ENCODE assay signal across 10 cellular contexts in the genomic region with DNA sequence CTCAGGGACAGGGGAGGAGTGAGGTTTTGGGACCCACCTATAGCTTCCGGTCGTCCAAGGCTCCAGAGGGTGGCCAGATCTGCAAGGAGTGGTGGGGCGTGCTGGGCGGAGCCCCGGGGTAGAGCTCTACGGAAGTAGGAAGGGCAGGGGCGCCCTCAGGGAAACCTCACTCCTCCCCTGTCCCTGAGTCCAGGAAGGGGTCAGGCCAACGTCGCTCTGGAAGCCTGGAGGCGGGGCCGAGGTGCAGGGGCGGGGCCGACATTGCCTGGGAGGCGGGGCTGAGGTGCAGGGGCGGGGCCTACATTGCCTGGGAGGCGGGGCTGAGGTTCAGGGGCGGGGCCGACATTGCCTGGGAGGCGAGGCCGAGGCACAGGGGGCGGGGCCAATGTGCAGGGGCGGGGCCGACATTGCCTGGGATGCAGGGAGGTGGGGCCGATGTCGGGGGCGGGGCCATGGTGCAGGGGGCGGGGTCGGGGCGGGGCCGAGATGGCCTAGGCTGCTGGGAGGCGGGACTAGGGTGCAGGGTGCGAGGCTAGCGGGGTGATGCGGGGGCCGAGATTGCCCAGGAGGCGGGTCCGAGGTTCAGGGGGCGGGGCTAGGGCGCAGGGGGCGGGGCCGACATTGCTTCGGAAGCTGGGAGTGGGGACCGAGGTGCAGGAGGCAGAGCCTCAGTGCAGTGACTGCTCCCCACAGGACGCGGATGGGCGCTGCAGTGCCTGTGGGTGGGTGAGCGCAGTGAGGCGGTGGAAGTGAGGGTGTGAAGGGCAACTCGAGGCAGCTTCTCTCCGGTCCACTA. TPM values are rescaled to one million over a fixed set of nuclear protein-coding genes. Genes with fewer than 3 reads are reported as not detected.
DNase-seq lines count a peak whose midpoint lies in the region; ATAC-seq lines count a peak whose summit lies in the region.
"Had no signal": no experiment of that assay in that cellular context is flagged by ENCODE, and none has a peak within 500 bp of the region (broad histone marks: within the 10 kb centered on the region; RNA-seq: fewer than 3 reads in every experiment).

No MANE protein-coding gene starts in this region.

- peaks cover 2% of the 10 kb centered on the region; the same call in 1 of the 2 replicates for H3K27me3 ChIP-seq in H7 (ENCODE audit: control insufficient read depth, insufficient read depth, low read length)

- H3K27me3 Mint-ChIP-seq in activated T-helper 1 cell treated with anti-CD3 and anti-CD28 coated beads, Interleukin-12 subunit alpha, Interleukin-12 subunit beta, Interleukin-2, Interleukin-4 antibody, amounts not matched to agents 30 ng/mL and 10 ng/mL and 1 ng/mL, durations not matched to agents 14 hours and 24 hours and 36 hours (ENCODE audit: insufficient read depth): peaks cover 28% of the 10 kb centered on the region

- peak; percentile 100 for DNase-seq in H7
- DNase-seq in RKO (ENCODE audit: low spot score): peak; percentile 70
- DNase-seq in activated T-helper 1 cell treated with anti-CD3 and anti-CD28 coated beads, Interleukin-12 subunit alpha, Interleukin-12 subunit beta, Interleukin-2, Interleukin-4 antibody, amounts not matched to agents 30 ng/mL and 10 ng/mL and 1 ng/mL, durations not matched to agents 14 hours and 24 hours and 36 hours (ENCODE audit: low spot score): peak; percentile 45
- DNase-seq in glomerular visceral epithelial cell (ENCODE audit: extremely low spot score): peak; percentile 56
- peak; percentile 94 for DNase-seq in sciatic nerve (ENCODE audit: low spot score)
- DNase-seq in dedifferentiated amniotic fluid mesenchymal stem cell (ENCODE audit: extremely low spot score): no peak

- H3K4me1 Mint-ChIP-seq in activated T-helper 1 cell treated with anti-CD3 and anti-CD28 coated beads, Interleukin-12 subunit alpha, Interleukin-12 subunit beta, Interleukin-2, Interleukin-4 antibody, amounts not matched to agents 30 ng/mL and 10 ng/mL and 1 ng/mL, durations not matched to agents 14 hours and 24 hours and 36 hours (ENCODE audit: low read depth): no peaks in the 10 kb centered on the region

- H3K27ac Mint-ChIP-seq in activated T-helper 1 cell treated with anti-CD3 and anti-CD28 coated beads, Interleukin-12 subunit alpha, Interleukin-12 subunit beta, Interleukin-2, Interleukin-4 antibody, amounts not matched to agents 30 ng/mL and 10 ng/mL and 1 ng/mL, durations not matched to agents 14 hours and 24 hours and 36 hours: no peak overlapping the region

- peak overlapping the region; percentile 53 for H3K4me3 ChIP-seq in H7 (ENCODE audit: insufficient read depth, low read depth, low read length)

- H3K9me3 Mint-ChIP-seq in activated T-helper 1 cell treated with anti-CD3 and anti-CD28 coated beads, Interleukin-12 subunit alpha, Interleukin-12 subunit beta, Interleukin-2, Interleukin-4 antibody, amounts not matched to agents 30 ng/mL and 10 ng/mL and 1 ng/mL, durations not matched to agents 14 hours and 24 hours and 36 hours: no peaks in the 10 kb centered on the region

- H3K36me3 Mint-ChIP-seq in activated T-helper 1 cell treated with anti-CD3 and anti-CD28 coated beads, Interleukin-12 subunit alpha, Interleukin-12 subunit beta, Interleukin-2, Interleukin-4 antibody, amounts not matched to agents 30 ng/mL and 10 ng/mL and 1 ng/mL, durations not matched to agents 14 hours and 24 hours and 36 hours (ENCODE audit: low read depth): peaks cover 2% of the 10 kb centered on the region

- intact Hi-C loops in activated T-helper 1 cell treated with anti-CD3 and anti-CD28 coated beads, Interleukin-12 subunit alpha, Interleukin-12 subunit beta, Interleukin-2, Interleukin-4 antibody, amounts not matched to agents 30 ng/mL and 10 ng/mL and 1 ng/mL, durations not matched to agents 14 hours and 24 hours and 36 hours (cut with micrococcal nuclease): loop anchor here (1.0 kb wide), 1 partner anchor 24 kb away; no protein-coding TSS in a partner anchor
- intact Hi-C loops in sciatic nerve (cut with DNase I): no loop called here

- H3K4me3 Mint-ChIP-seq in activated T-helper 1 cell treated with anti-CD3 and anti-CD28 coated beads, Interleukin-12 subunit alpha, Interleukin-12 subunit beta, Interleukin-2, Interleukin-4 antibody, amounts not matched to agents 30 ng/mL and 10 ng/mL and 1 ng/mL, durations not matched to agents 14 hours and 24 hours and 36 hours: no peak overlapping the region

- H3K36me3 ChIP-seq in H7 (replicated peaks; ENCODE audit: control insufficient read depth, insufficient read depth, low read length): no peaks in the 10 kb centered on the region

- ATAC-seq in sciatic nerve (peak; percentile 82), GM21528 (IDR thresholded peaks at IDR 0.05; ENCODE audit: low FRiP score, unreplicated experiment) (no peak), HG02678 (IDR thresholded peaks at IDR 0.05; ENCODE audit: unreplicated experiment) (no peak)

RNA-seq across cellular contexts. Expression of gene PALM, which starts 4.9 kb away (rescaled TPM):
- 28.7 and 34.6 TPM in 2 replicates for total RNA-seq in H7 (2014; rRNA removed; shearing (Covaris generic))
- total RNA-seq in activated T-helper 1 cell treated with anti-CD3 and anti-CD28 coated beads, Interleukin-12 subunit alpha, Interleukin-12 subunit beta, Interleukin-2, Interleukin-4 antibody, amounts not matched to agents 30 ng/mL and 10 ng/mL and 1 ng/mL, durations not matched to agents 14 hours and 24 hours and 36 hours: 0.18 TPM in 1 of 2 replicates, not detected in the other
- 130 TPM for total RNA-seq in sciatic nerve
- total RNA-seq: T-helper 1 cell treated with Interleukin-12 subunit alpha and Interleukin-12 subunit beta and Interleukin-4 antibody, amounts not matched to agents 30 ng/mL and 1 ng/mL, for 36 hours had no signal

RNA-seq across cellular contexts. Expression of gene PRSS57, which starts 8.6 kb away (rescaled TPM):
- total RNA-seq in H7 (2014; rRNA removed; shearing (Covaris generic)): not detected in 2 replicates
- total RNA-seq in activated T-helper 1 cell treated with anti-CD3 and anti-CD28 coated beads, Interleukin-12 subunit alpha, Interleukin-12 subunit beta, Interleukin-2, Interleukin-4 antibody, amounts not matched to agents 30 ng/mL and 10 ng/mL and 1 ng/mL, durations not matched to agents 14 hours and 24 hours and 36 hours: not detected in 2 replicates
- total RNA-seq in sciatic nerve: not detected
- total RNA-seq: T-helper 1 cell treated with Interleukin-12 subunit alpha and Interleukin-12 subunit beta and Interleukin-4 antibody, amounts not matched to agents 30 ng/mL and 1 ng/mL, for 36 hours; temporal lobe had no signal

RNA-seq across cellular contexts. Expression of gene FSTL3, which starts 27.7 kb away (rescaled TPM):
- total RNA-seq in H7 (2014; rRNA removed; shearing (Covaris generic)): 7.4 and 9.7 TPM in 2 replicates
- total RNA-seq in activated T-helper 1 cell treated with anti-CD3 and anti-CD28 coated beads, Interleukin-12 subunit alpha, Interleukin-12 subunit beta, Interleukin-2, Interleukin-4 antibody, amounts not matched to agents 30 ng/mL and 10 ng/mL and 1 ng/mL, durations not matched to agents 14 hours and 24 hours and 36 hours: 5.5 and 5.6 TPM in 2 replicates
- 108 TPM for total RNA-seq in sciatic nerve

RNA-seq across cellular contexts. Expression of gene RNF126, which starts 40.8 kb away (rescaled TPM):
- total RNA-seq in H7 (2014; rRNA removed; shearing (Covaris generic)): 119 and 128 TPM in 2 replicates
- 107 and 110 TPM in 2 replicates for total RNA-seq in activated T-helper 1 cell treated with anti-CD3 and anti-CD28 coated beads, Interleukin-12 subunit alpha, Interleukin-12 subunit beta, Interleukin-2, Interleukin-4 antibody, amounts not matched to agents 30 ng/mL and 10 ng/mL and 1 ng/mL, durations not matched to agents 14 hours and 24 hours and 36 hours
- total RNA-seq in sciatic nerve: 33.1 TPM

RNA-seq across cellular contexts. Expression of gene MISP, which starts 47.1 kb away (rescaled TPM):
- 0.11 and 0.31 TPM in 2 replicates for total RNA-seq in H7 (2014; rRNA removed; shearing (Covaris generic))
- total RNA-seq in activated T-helper 1 cell treated with anti-CD3 and anti-CD28 coated beads, Interleukin-12 subunit alpha, Interleukin-12 subunit beta, Interleukin-2, Interleukin-4 antibody, amounts not matched to agents 30 ng/mL and 10 ng/mL and 1 ng/mL, durations not matched to agents 14 hours and 24 hours and 36 hours: not detected in 2 replicates
- 0.45 TPM for total RNA-seq in sciatic nerve
- total RNA-seq: T-helper 1 cell treated with Interleukin-12 subunit alpha and Interleukin-12 subunit beta and Interleukin-4 antibody, amounts not matched to agents 30 ng/mL and 1 ng/mL, for 36 hours had no signal

Comparison
In these comparisons a context has a peak if more than half of its experiments do, and no peak if none do; other contexts are left out.
1. RNA of gene PALM, which starts 4.9 kb away (total RNA-seq): 130 TPM in sciatic nerve (single experiment) and 28.7 to 34.6 TPM in H7; 0.18 TPM in activated T-helper 1 cell treated with anti-CD3 and anti-CD28 coated beads, Interleukin-12 subunit alpha, Interleukin-12 subunit beta, Interleukin-2, Interleukin-4 antibody, amounts not matched to agents 30 ng/mL and 10 ng/mL and 1 ng/mL, durations not matched to agents 14 hours and 24 hours and 36 hours; every median in the first group is over 10 times any median in the second.
2. RNA of gene FSTL3, which starts 27.7 kb away (total RNA-seq): 108 TPM in sciatic nerve (single experiment); 7.4 to 9.7 TPM in H7 and 5.5 to 5.6 TPM in activated T-helper 1 cell treated with anti-CD3 and anti-CD28 coated beads, Interleukin-12 subunit alpha, Interleukin-12 subunit beta, Interleukin-2, Interleukin-4 antibody, amounts not matched to agents 30 ng/mL and 10 ng/mL and 1 ng/mL, durations not matched to agents 14 hours and 24 hours and 36 hours; every median in the first group is over 10 times any median in the second.